Comparison of ENCODE assay signal across 22 cellular contexts in the genomic region with DNA sequence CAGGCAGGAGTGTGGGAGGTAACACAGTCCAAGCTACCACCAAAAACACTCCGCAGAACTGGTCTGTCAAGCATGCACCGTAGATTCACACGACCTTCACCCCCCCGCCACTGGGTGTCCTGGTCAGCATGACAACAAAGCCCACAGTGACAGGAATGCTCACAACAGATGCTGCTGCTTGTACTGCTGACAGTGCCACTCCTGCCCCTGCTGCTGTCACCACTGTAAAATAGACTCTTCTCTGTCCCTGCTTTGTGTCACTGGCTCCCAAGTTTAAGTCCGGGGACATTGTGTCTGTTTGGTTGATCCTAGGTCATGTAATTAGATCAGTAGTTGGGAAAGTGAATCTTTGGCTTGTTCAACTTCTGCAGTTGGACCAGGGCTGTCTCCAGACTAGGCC. TPM values are rescaled to one million over a fixed set of nuclear protein-coding genes. Genes with fewer than 3 reads are reported as not detected.
A peak's percentile ranks its signal among the peaks of the same experiment; 100 is the strongest.
DNase-seq lines count a peak whose midpoint lies in the region; ATAC-seq and TF ChIP-seq lines count a peak whose summit lies in the region.
"Had no signal": no experiment of that assay in that cellular context is flagged by ENCODE, and none has a peak within 500 bp of the region (broad histone marks: within the 10 kb centered on the region; RNA-seq: fewer than 3 reads in every experiment).

No MANE protein-coding gene starts in this region.

- no peaks in the 10 kb centered on the region for H3K9me2 ChIP-seq in hepatocyte (replicated peaks; ENCODE audit: insufficient read depth)

- no peaks in the 10 kb centered on the region for H3K27me3 ChIP-seq in hepatocyte
- H3K27me3 ChIP-seq: tibial nerve had no signal

- no peaks in the 10 kb centered on the region for H3K4me1 ChIP-seq in hepatocyte (ENCODE audit: insufficient read depth)
- H3K4me1 ChIP-seq: body of pancreas, tibial nerve had no signal

- no peak for ATAC-seq in HG02973 (IDR thresholded peaks at IDR 0.05; ENCODE audit: unreplicated experiment)
- ATAC-seq: body of pancreas, mucosa of descending colon, sciatic nerve, T-cell had no signal

- DNase-seq in DMS53 (lab: John Stamatoyannopoulos, UW) (peak; percentile 71), DMS53 treated with DMSO at 0.1 percent for 48 hours (lab: John Stamatoyannopoulos, UW; ENCODE audit: unreplicated experiment) (no peak), hepatocyte (ENCODE audit: low spot score) (peak; percentile 19), retina (peak; percentile 21), DMS114 treated with DMSO at 0.1 percent for 48 hours (lab: John Stamatoyannopoulos, UW; ENCODE audit: unreplicated experiment) (no peak), erythroblast (lab: John Stamatoyannopoulos, UW) (no peak)
- DNase-seq: activated CD4-positive, alpha-beta T cell treated with anti-CD3 and anti-CD28 coated beads, Interleukin-2, amount 10 ng/mL, durations not matched to agents 7 days and 5 days; body of pancreas; Calu3; kidney glomerular epithelial cell; MM.1S; mucosa of descending colon; NCI-H1694; T-cell had no signal

- H3K27ac ChIP-seq in VCaP, result peak overlapping the region; percentile 55
- H3K27ac ChIP-seq in hepatocyte, result no peak overlapping the region
- H3K27ac ChIP-seq: 22Rv1, body of pancreas, coronary artery, tibial nerve had no signal

- no peaks in the 10 kb centered on the region for H3K79me2 ChIP-seq in hepatocyte

- no peak for TF ChIP-seq POLR2A in erythroblast (IDR thresholded peaks at IDR 0.05; ENCODE audit: low read length)

- no peak overlapping the region for H2AFZ ChIP-seq in hepatocyte

- 34% methylated on average over 5 of the region's 5 CpGs for WGBS in hepatocyte (ENCODE audit: low lambda C conversion rate, missing lambda C conversion rate)

- H4K20me1 ChIP-seq in hepatocyte (ENCODE audit: insufficient read depth, poor library complexity, severe bottlenecking), result no peaks in the 10 kb centered on the region

- H3K9me3 ChIP-seq in hepatocyte (ENCODE audit: low read depth), result no peaks in the 10 kb centered on the region
- H3K9me3 ChIP-seq: body of pancreas, HAP-1, mucosa of descending colon, tibial nerve had no signal

- no peaks in the 10 kb centered on the region for H3K36me3 ChIP-seq in hepatocyte (replicated peaks; ENCODE audit: insufficient read depth, low read depth)
- H3K36me3 ChIP-seq: HAP-1, tibial nerve had no signal

- no peak overlapping the region for H3K4me3 ChIP-seq in hepatocyte
- H3K4me3 ChIP-seq: body of pancreas, coronary artery, HAP-1, mucosa of descending colon, tibial nerve had no signal

- no peak for TF ChIP-seq CTCF in VCaP (conservative IDR thresholded peaks at IDR 0.05)
- no peak for TF ChIP-seq CTCF in hepatocyte (IDR thresholded peaks at IDR 0.05; ENCODE audit: poor library complexity)

- no peak overlapping the region for H3K4me2 ChIP-seq in hepatocyte

RNA-seq across cellular contexts. Expression of gene ODF4, which starts 7.0 kb away (rescaled TPM):
- not detected in 2 replicates for total RNA-seq in hepatocyte
- polyA plus RNA-seq in hepatocyte, result not detected in 2 replicates
- total RNA-seq: activated CD4-positive, alpha-beta T cell treated with anti-CD3 and anti-CD28 coated beads, Interleukin-2, amount 10 ng/mL, durations not matched to agents 7 days and 5 days; body of pancreas; Calu3; mucosa of descending colon; sciatic nerve; T-cell; tibial nerve had no signal
- polyA plus RNA-seq: BJ had no signal

RNA-seq across cellular contexts. Expression of gene ARHGEF15, which starts 22.6 kb away (rescaled TPM):
- 0.03 and 0.12 TPM in 2 replicates for total RNA-seq in hepatocyte
- polyA plus RNA-seq in hepatocyte, result 0.32 TPM in 1 of 2 replicates, not detected in the other
- total RNA-seq: activated CD4-positive, alpha-beta T cell treated with anti-CD3 and anti-CD28 coated beads, Interleukin-2, amount 10 ng/mL, durations not matched to agents 7 days and 5 days; Calu3 had no signal
- polyA plus RNA-seq: BJ had no signal

RNA-seq across cellular contexts. Expression of gene SLC25A35, which starts 37.5 kb away (rescaled TPM):
- 0.52 and 1.6 TPM in 2 replicates for total RNA-seq in hepatocyte
- 1.9 and 3.0 TPM in 2 replicates for polyA plus RNA-seq in hepatocyte

RNA-seq across cellular contexts. Expression of gene RANGRF, which starts 44.2 kb away (rescaled TPM):
- total RNA-seq in hepatocyte, result 7.9 and 17.6 TPM in 2 replicates
- 41.9 and 42.5 TPM in 2 replicates for polyA plus RNA-seq in hepatocyte

Comparison
In these comparisons a context has a peak if more than half of its experiments do, and no peak if none do; other contexts are left out.
1. DNase-seq: peak in DMS53 (single experiment), hepatocyte (single experiment) and retina (single experiment); none in DMS53 treated with DMSO at 0.1 percent for 48 hours (single experiment), DMS114 treated with DMSO at 0.1 percent for 48 hours (single experiment) and erythroblast (0 of 2).